Comparison of ENCODE assay signal across 19 cellular contexts in the genomic region with DNA sequence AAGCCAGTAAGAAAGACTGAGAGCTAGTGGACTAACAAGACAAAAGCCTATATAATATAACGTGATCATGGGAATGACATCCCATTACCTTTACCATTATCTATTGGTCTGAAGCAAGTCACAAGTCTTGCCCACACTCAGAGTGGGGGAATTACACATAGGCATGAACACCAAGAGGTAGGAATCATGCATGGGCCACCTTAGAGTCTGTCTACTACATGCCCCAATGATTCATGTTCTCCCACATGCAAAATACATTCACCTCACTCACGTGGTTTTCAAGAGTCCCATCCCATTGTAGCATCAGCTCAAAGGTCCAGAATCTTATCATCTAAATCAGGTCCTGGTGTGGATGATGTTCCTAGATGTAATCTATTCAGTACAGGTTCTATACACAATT. TPM values are rescaled to one million over a fixed set of nuclear protein-coding genes. Genes with fewer than 3 reads are reported as not detected.
DNase-seq lines count a peak whose midpoint lies in the region; ATAC-seq, FAIRE-seq and TF ChIP-seq lines count a peak whose summit lies in the region.
"Had no signal": no experiment of that assay in that cellular context is flagged by ENCODE, and none has a peak within 500 bp of the region (broad histone marks: within the 10 kb centered on the region; RNA-seq: fewer than 3 reads in every experiment).

No MANE protein-coding gene starts in this region.

- H3K36me3 Mint-ChIP-seq in activated naive CD8-positive, alpha-beta T cell treated with anti-CD3 and anti-CD28 coated beads, Interleukin-2, amount 50 U/mL, for 24 hours (ENCODE audit: low read depth), result peaks cover 35% of the 10 kb centered on the region
- H3K36me3 Mint-ChIP-seq in activated naive CD8-positive, alpha-beta T cell treated with anti-CD3 and anti-CD28 coated beads for 36 hours, result peaks cover 33% of the 10 kb centered on the region

- no peaks in the 10 kb centered on the region for H4K20me1 ChIP-seq in KMS-11 (ENCODE audit: insufficient read depth)

- WGBS in transverse colon (ENCODE audit: low coverage in 1 of 2), 2 donors, result 86% methylated on average over 2 of the region's 2 CpGs; no CpG with 5 or more reads in 1 of the 2 donors

- ATAC-seq in activated naive CD8-positive, alpha-beta T cell treated with anti-CD3 and anti-CD28 coated beads, Interleukin-2, amount 50 U/mL, for 24 hours, result peak; percentile 59
- ATAC-seq: A549 had no signal

- peaks cover 9% of the 10 kb centered on the region for H3K4me1 Mint-ChIP-seq in activated naive CD8-positive, alpha-beta T cell treated with anti-CD3 and anti-CD28 coated beads, Interleukin-2, amount 50 U/mL, for 24 hours
- peaks cover 5% of the 10 kb centered on the region for H3K4me1 Mint-ChIP-seq in activated naive CD8-positive, alpha-beta T cell treated with anti-CD3 and anti-CD28 coated beads for 36 hours
- H3K4me1 Mint-ChIP-seq: H9 had no signal

- H3K4me3 Mint-ChIP-seq in activated naive CD8-positive, alpha-beta T cell treated with anti-CD3 and anti-CD28 coated beads, Interleukin-2, amount 50 U/mL, for 24 hours, result no peak overlapping the region
- no peak overlapping the region for H3K4me3 Mint-ChIP-seq in activated naive CD8-positive, alpha-beta T cell treated with anti-CD3 and anti-CD28 coated beads for 36 hours
- H3K4me3 Mint-ChIP-seq: CD4-positive, alpha-beta T cell; H9 had no signal

- no peak for DNase-seq in activated naive CD8-positive, alpha-beta T cell treated with anti-CD3 and anti-CD28 coated beads, Interleukin-2, amount 50 U/mL, for 24 hours
- no peak for DNase-seq in activated naive CD8-positive, alpha-beta T cell treated with anti-CD3 and anti-CD28 coated beads for 36 hours
- DNase-seq in bronchial epithelial cell (ENCODE audit: low read depth) (peak; percentile 7), foreskin fibroblast (no peak), OCI-M1 (lab: John Stamatoyannopoulos, UW) (no peak), transverse colon (no peak)
- DNase-seq: AML-193; CD4-positive, alpha-beta T cell; DND-41; EL; GOT3; H9; IMR-90; KBM-7 had no signal

- H2AFZ ChIP-seq in KMS-11 (ENCODE audit: low read depth), result no peak overlapping the region

- intact Hi-C loops in transverse colon (cut with DNase I; ENCODE audit: low total_unique reads), result no loop called here

- H3K4me2 ChIP-seq in KMS-11, result peak overlapping the region; percentile 58; the same call in 1 of the 2 replicates
- H3K4me2 ChIP-seq: A549 had no signal

- TF ChIP-seq CTCF in KMS-11 (conservative IDR thresholded peaks at IDR 0.05; ENCODE audit: low read depth, low read length) (no peak), bronchial epithelial cell (IDR thresholded peaks at IDR 0.05; ENCODE audit: insufficient read depth, low read length, severe bottlenecking) (no peak), foreskin fibroblast (IDR thresholded peaks at IDR 0.05; ENCODE audit: low read depth, low read length) (no peak), transverse colon (IDR thresholded peaks at IDR 0.05) (no peak)

- H3K27ac ChIP-seq in KMS-11, result peak overlapping the region; percentile 44; the same call in 1 of the 2 replicates
- no peak overlapping the region for H3K27ac ChIP-seq in transverse colon
- H3K27ac ChIP-seq: 22Rv1, A549, C4-2B had no signal

- H3K27me3 ChIP-seq in KMS-11 (ENCODE audit: insufficient read depth, low read depth) (no peaks in the 10 kb centered on the region), bronchial epithelial cell (ENCODE audit: control insufficient read depth, insufficient read depth, low read length) (no peaks in the 10 kb centered on the region), transverse colon (no peaks in the 10 kb centered on the region)

- no peaks in the 10 kb centered on the region for H3K9me3 Mint-ChIP-seq in activated naive CD8-positive, alpha-beta T cell treated with anti-CD3 and anti-CD28 coated beads, Interleukin-2, amount 50 U/mL, for 24 hours
- H3K9me3 Mint-ChIP-seq in activated naive CD8-positive, alpha-beta T cell treated with anti-CD3 and anti-CD28 coated beads for 36 hours, result no peaks in the 10 kb centered on the region
- H3K9me3 Mint-ChIP-seq: CD4-positive, alpha-beta T cell; H9 had no signal

- H3K4me3 ChIP-seq in KMS-11 (IDR thresholded peaks at IDR 0.05; ENCODE audit: insufficient read depth, low read depth, low read length), result no peak overlapping the region
- no peak overlapping the region for H3K4me3 ChIP-seq in bronchial epithelial cell (ENCODE audit: low read depth, low read length)
- H3K4me3 ChIP-seq in foreskin fibroblast (ENCODE audit: low read depth in 1 of 2, low read length in 2 of 2), result no peak overlapping the region
- H3K4me3 ChIP-seq in transverse colon, result no peak overlapping the region
- H3K4me3 ChIP-seq: A549 had no signal

- H3K36me3 ChIP-seq in KMS-11 (ENCODE audit: insufficient read depth) (no peaks in the 10 kb centered on the region), bronchial epithelial cell (ENCODE audit: control insufficient read depth, insufficient read depth, low read length) (peaks cover 2% of the 10 kb centered on the region), transverse colon (peaks cover 0 to 15% (median 0%) of the 10 kb centered on the region in 4 donors)

- no peaks in the 10 kb centered on the region for H3K79me2 ChIP-seq in KMS-11 (ENCODE audit: insufficient read depth, low read depth)

- peaks cover 27% of the 10 kb centered on the region for H3K4me1 ChIP-seq in KMS-11 (ENCODE audit: low read depth, poor library complexity, severe bottlenecking)
- H3K4me1 ChIP-seq in transverse colon, result no peaks in the 10 kb centered on the region
- H3K4me1 ChIP-seq: A549 had no signal

- no peak overlapping the region for H3K9ac ChIP-seq in KMS-11

- H3K9me3 ChIP-seq in transverse colon, result no peaks in the 10 kb centered on the region
- H3K9me3 ChIP-seq: A549 had no signal

- no peaks in the 10 kb centered on the region for H3K27me3 Mint-ChIP-seq in activated naive CD8-positive, alpha-beta T cell treated with anti-CD3 and anti-CD28 coated beads, Interleukin-2, amount 50 U/mL, for 24 hours
- H3K27me3 Mint-ChIP-seq in activated naive CD8-positive, alpha-beta T cell treated with anti-CD3 and anti-CD28 coated beads for 36 hours, result no peaks in the 10 kb centered on the region
- H3K27me3 Mint-ChIP-seq: CD4-positive, alpha-beta T cell had no signal

- no peak for TF ChIP-seq EP300 in transverse colon (IDR thresholded peaks at IDR 0.05; ENCODE audit: low read depth)

- peak; percentile 32 for FAIRE-seq in bronchial epithelial cell (lab: Jason Lieb, UNC)
- FAIRE-seq: A549, HTR-8/SVneo had no signal

- TF ChIP-seq POLR2A in transverse colon (IDR thresholded peaks at IDR 0.05), result no peak

- in situ Hi-C loops in transverse colon (cut with MboI; ENCODE audit: low pct_ligation_motif_present in 1 of 4, low pct_unique_long_range_greater_than_20kb in 1 of 4, low sequenced_read_pairs in 3 of 4), result no loop called here

- no peak overlapping the region for H3K27ac Mint-ChIP-seq in activated naive CD8-positive, alpha-beta T cell treated with anti-CD3 and anti-CD28 coated beads, Interleukin-2, amount 50 U/mL, for 24 hours
- H3K27ac Mint-ChIP-seq in activated naive CD8-positive, alpha-beta T cell treated with anti-CD3 and anti-CD28 coated beads for 36 hours, result no peak overlapping the region
- H3K27ac Mint-ChIP-seq: CD4-positive, alpha-beta T cell; H9 had no signal

RNA-seq across cellular contexts. Expression of gene DNAJC9, which starts 29.4 kb away (rescaled TPM):
- 10 to 100 TPM; 65.0 to 65.5 TPM for total RNA-seq in activated naive CD8-positive, alpha-beta T cell treated with anti-CD3 and anti-CD28 coated beads for 36 hours
- total RNA-seq in bronchial epithelial cell, result 32.0 and 35.0 TPM in 2 replicates
- 10 to 100 TPM in 3 of 4 donors, 1 to 10 TPM in 1; 8.2 to 15.9 (median 14.6) TPM for total RNA-seq in transverse colon

RNA-seq across cellular contexts. Expression of gene MRPS16, which starts 34.8 kb away (rescaled TPM):
- total RNA-seq in activated naive CD8-positive, alpha-beta T cell treated with anti-CD3 and anti-CD28 coated beads for 36 hours, result 100 to 1,000 TPM; 143 to 155 TPM
- total RNA-seq in bronchial epithelial cell, result 77.6 and 81.6 TPM in 2 replicates
- 10 to 100 TPM; 41.0 to 54.5 (median 46.6) TPM for total RNA-seq in transverse colon

RNA-seq across cellular contexts. Expression of gene FAM149B1, which starts 49.7 kb away (rescaled TPM):
- 10 to 100 TPM; 11.1 to 12.6 TPM for total RNA-seq in activated naive CD8-positive, alpha-beta T cell treated with anti-CD3 and anti-CD28 coated beads for 36 hours
- total RNA-seq in bronchial epithelial cell, result 17.6 and 24.3 TPM in 2 replicates
- total RNA-seq in transverse colon, result 10 to 100 TPM in 3 of 4 donors, 1 to 10 TPM in 1; 9.7 to 32.0 (median 17.3) TPM

RNA-seq across cellular contexts. Expression of gene ECD, which starts 49.8 kb away (rescaled TPM):
- total RNA-seq in activated naive CD8-positive, alpha-beta T cell treated with anti-CD3 and anti-CD28 coated beads for 36 hours, result 10 to 100 TPM; 39.2 to 39.8 TPM
- 16.8 and 17.6 TPM in 2 replicates for total RNA-seq in bronchial epithelial cell
- total RNA-seq in transverse colon, result 10 to 100 TPM in 3 of 4 donors, 1 to 10 TPM in 1; 6.4 to 27.0 (median 24.7) TPM
